31 cellular contexts compared by ENCODE assay signal in genomic region chr4:184972996-184973395, GRCh38. TPM values are rescaled to one million over a fixed set of nuclear protein-coding genes. Genes with fewer than 3 reads are reported as not detected.
"Had no signal": no experiment of that assay in that cellular context is flagged by ENCODE, and none has a peak within 500 bp of the region (broad histone marks: within the 10 kb centered on the region; RNA-seq: fewer than 3 reads in every experiment).

No MANE protein-coding gene starts in this region.

- H3K4me1 ChIP-seq: ascending aorta had no signal

- ATAC-seq: activated CD4-positive, alpha-beta T cell treated with anti-CD3 and anti-CD28 coated beads for 36 hours; activated CD8-positive, alpha-beta memory T cell treated with anti-CD3 and anti-CD28 coated beads, Interleukin-2, amount 10 ng/mL, durations not matched to agents 7 days and 5 days; activated CD8-positive, alpha-beta T cell treated with anti-CD3 and anti-CD28 coated beads, Interleukin-2, amount 10 ng/mL, durations not matched to agents 7 days and 5 days; activated naive CD8-positive, alpha-beta T cell treated with anti-CD3 and anti-CD28 coated beads, Interleukin-2, amount 50 U/mL, for 24 hours had no signal

- H3K27ac ChIP-seq: ascending aorta, cardiac muscle cell, VCaP had no signal

- DNase-seq: activated B cell treated with CpG ODN at 0.5 μM for 24 hours; activated CD4-positive, alpha-beta memory T cell treated with anti-CD3 and anti-CD28 coated beads, Interleukin-2, amount 10 ng/mL, durations not matched to agents 7 days and 5 days; activated CD4-positive, alpha-beta T cell treated with anti-CD3 and anti-CD28 coated beads for 1 hour; activated CD4-positive, alpha-beta T cell treated with anti-CD3 and anti-CD28 coated beads for 36 hours; activated CD4-positive, alpha-beta T cell treated with anti-CD3 and anti-CD28 coated beads for 48 hours; activated CD4-positive, alpha-beta T cell treated with anti-CD3 and anti-CD28 coated beads, Interleukin-2, amount 10 ng/mL, durations not matched to agents 7 days and 5 days; activated CD4-positive, alpha-beta T cell treated with anti-CD3 and anti-CD28 coated beads, Interleukin-2, amount 50 U/mL, for 48 hours; activated CD8-positive, alpha-beta memory T cell treated with anti-CD3 and anti-CD28 coated beads for 24 hours; activated CD8-positive, alpha-beta memory T cell treated with anti-CD3 and anti-CD28 coated beads, Interleukin-2, amount 10 ng/mL, durations not matched to agents 7 days and 5 days; activated CD8-positive, alpha-beta memory T cell treated with anti-CD3 and anti-CD28 coated beads, Interleukin-2, amount 50 U/mL, for 48 hours; activated CD8-positive, alpha-beta T cell treated with anti-CD3 and anti-CD28 coated beads, Interleukin-2, amount 10 ng/mL, durations not matched to agents 7 days and 5 days; activated effector memory CD4-positive, alpha-beta T cell treated with Interleukin-2 at 50 U/mL for 16 hours; activated gamma-delta T cell; activated naive CD4-positive, alpha-beta T cell treated with anti-CD3 and anti-CD28 coated beads, Interleukin-2, amount 10 ng/mL, durations not matched to agents 7 days and 5 days; activated naive CD4-positive, alpha-beta T cell treated with Interleukin-2 at 50 U/mL for 16 hours; activated naive CD8-positive, alpha-beta T cell treated with anti-CD3 and anti-CD28 coated beads, Interleukin-2, amount 10 ng/mL, durations not matched to agents 7 days and 5 days; activated naive CD8-positive, alpha-beta T cell treated with anti-CD3 and anti-CD28 coated beads, Interleukin-2, amount 50 U/mL, for 24 hours; activated T-cell treated with anti-CD3 and anti-CD28 coated beads, Interleukin-2, amount 50 U/mL, for 24 hours; activated T-cell treated with anti-CD3 and anti-CD28 coated beads, Interleukin-2, amount 50 U/mL, for 48 hours; amniotic stem cell; caudate nucleus; cerebellar nuclear complex; T-helper 1 cell; T-helper 2 cell; T-helper 9 cell had no signal

- H3K9me3 ChIP-seq: ascending aorta had no signal

- H3K4me3 ChIP-seq: ascending aorta, cardiac muscle cell had no signal

- H3K36me3 ChIP-seq: ascending aorta, cardiac muscle cell had no signal

- H3K27me3 ChIP-seq: ascending aorta, cardiac muscle cell had no signal

RNA-seq across cellular contexts. Expression of gene HELT, which starts 45.3 kb away (rescaled TPM):
- total RNA-seq: activated B cell treated with CpG ODN at 0.5 μM for 24 hours; activated CD4-positive, alpha-beta memory T cell treated with anti-CD3 and anti-CD28 coated beads, Interleukin-2, amount 10 ng/mL, durations not matched to agents 7 days and 5 days; activated CD4-positive, alpha-beta T cell treated with anti-CD3 and anti-CD28 coated beads for 36 hours; activated CD4-positive, alpha-beta T cell treated with anti-CD3 and anti-CD28 coated beads, Interleukin-2, amount 10 ng/mL, durations not matched to agents 7 days and 5 days; activated CD8-positive, alpha-beta memory T cell treated with anti-CD3 and anti-CD28 coated beads, Interleukin-2, amount 10 ng/mL, durations not matched to agents 7 days and 5 days; activated CD8-positive, alpha-beta T cell treated with anti-CD3 and anti-CD28 coated beads, Interleukin-2, amount 10 ng/mL, durations not matched to agents 7 days and 5 days; activated naive CD8-positive, alpha-beta T cell treated with anti-CD3 and anti-CD28 coated beads, Interleukin-2, amount 10 ng/mL, durations not matched to agents 7 days and 5 days; activated T-helper 2 cell treated with anti-CD3 and anti-CD28 coated beads, Interferon-gamma antibody, Interleukin-2, Interleukin-4, amounts not matched to agents 10 μg/mL and 5 μg/mL and 100 μg/mL, durations not matched to agents 14 hours and 24 hours and 36 hours; ascending aorta; bronchial epithelial cell; cardiac muscle cell had no signal
- polyA plus RNA-seq: adipose tissue, cardiac muscle cell had no signal
